36 cellular contexts compared by ENCODE assay signal in genomic region chr13:48086272-48086671, GRCh38.
"Had no signal": no experiment of that assay in that cellular context is flagged by ENCODE, and none has a peak within 500 bp of the region (broad histone marks: within the 10 kb centered on the region; RNA-seq: fewer than 3 reads in every experiment).

No MANE protein-coding gene starts in this region.

- H3K27me3 ChIP-seq: adrenal gland, body of pancreas, brain microvascular endothelial cell, breast epithelium had no signal

- H3K4me3 Mint-ChIP-seq: activated B cell treated with CpG ODN at 0.5 μM for 24 hours; activated CD4-positive, alpha-beta memory T cell treated with anti-CD3 and anti-CD28 coated beads for 36 hours; activated CD4-positive, alpha-beta T cell treated with anti-CD3 and anti-CD28 coated beads, Interleukin-2, amount 10 ng/mL, durations not matched to agents 24 days and 14 days; activated CD8-positive, alpha-beta T cell treated with anti-CD3 and anti-CD28 coated beads for 36 hours; activated naive CD4-positive, alpha-beta T cell treated with anti-CD3 and anti-CD28 coated beads for 36 hours; activated naive CD8-positive, alpha-beta T cell treated with anti-CD3 and anti-CD28 coated beads for 36 hours; activated T-cell treated with anti-CD3 and anti-CD28 coated beads, Interleukin-2, amount 50 U/mL, for 4 hours; activated T-cell treated with anti-CD3 and anti-CD28 coated beads, Interleukin-2, amount 50 U/mL, for 72 hours; activated T-helper 1 cell treated with anti-CD3 and anti-CD28 coated beads, Interleukin-12 subunit alpha, Interleukin-12 subunit beta, Interleukin-2, Interleukin-4 antibody, amounts not matched to agents 30 ng/mL and 10 ng/mL and 1 ng/mL, durations not matched to agents 14 hours and 24 hours and 36 hours; activated T-helper 17 cell treated with anti-CD3 and anti-CD28 coated beads, Interleukin-2, amount 50 U/mL, for 72 hours; T-helper 1 cell treated with Interleukin-12 subunit alpha and Interleukin-12 subunit beta and Interleukin-4 antibody, amounts not matched to agents 30 μg/mL and 1 μg/mL, for 36 hours; T-helper 2 cell treated with Interferon-gamma antibody and Interleukin-4, amounts not matched to agents 5 μg/mL and 100 μg/mL, for 36 hours had no signal

- H3K27ac Mint-ChIP-seq: activated B cell treated with CpG ODN at 0.5 μM for 24 hours; activated CD4-positive, alpha-beta memory T cell treated with anti-CD3 and anti-CD28 coated beads for 36 hours; activated CD4-positive, alpha-beta T cell treated with anti-CD3 and anti-CD28 coated beads, Interleukin-2, amount 10 ng/mL, durations not matched to agents 24 days and 14 days; activated CD8-positive, alpha-beta T cell treated with anti-CD3 and anti-CD28 coated beads for 36 hours; activated naive CD4-positive, alpha-beta T cell treated with anti-CD3 and anti-CD28 coated beads for 36 hours; activated naive CD4-positive, alpha-beta T cell treated with anti-CD3 and anti-CD28 coated beads, Interleukin-2, amount 50 U/mL, for 72 hours; activated naive CD8-positive, alpha-beta T cell treated with anti-CD3 and anti-CD28 coated beads for 36 hours; activated T-cell treated with anti-CD3 and anti-CD28 coated beads, Interleukin-2, amount 50 U/mL, for 72 hours; activated T-helper 1 cell treated with anti-CD3 and anti-CD28 coated beads, Interleukin-12 subunit alpha, Interleukin-12 subunit beta, Interleukin-2, Interleukin-4 antibody, amounts not matched to agents 30 ng/mL and 10 ng/mL and 1 ng/mL, durations not matched to agents 14 hours and 24 hours and 36 hours; activated T-helper 17 cell treated with anti-CD3 and anti-CD28 coated beads, Interleukin-2, amount 50 U/mL, for 72 hours; T-helper 1 cell treated with Interleukin-12 subunit alpha and Interleukin-12 subunit beta and Interleukin-4 antibody, amounts not matched to agents 30 μg/mL and 1 μg/mL, for 36 hours; T-helper 2 cell treated with Interferon-gamma antibody and Interleukin-4, amounts not matched to agents 5 μg/mL and 100 μg/mL, for 36 hours had no signal

- H3K36me3 ChIP-seq: breast epithelium had no signal

- DNase-seq: activated B cell treated with CpG ODN at 0.5 μM for 24 hours; activated CD4-positive, alpha-beta memory T cell treated with anti-CD3 and anti-CD28 coated beads for 36 hours; activated CD4-positive, alpha-beta T cell treated with anti-CD3 and anti-CD28 coated beads for 4 hours; activated CD4-positive, alpha-beta T cell treated with anti-CD3 and anti-CD28 coated beads, Interleukin-2, amount 10 ng/mL, durations not matched to agents 24 days and 14 days; activated CD4-positive, alpha-beta T cell treated with anti-CD3 and anti-CD28 coated beads, Interleukin-2, amount 50 U/mL, for 1 hour; activated CD4-positive, alpha-beta T cell treated with anti-CD3 and anti-CD28 coated beads, Interleukin-2, amount 50 U/mL, for 4 hours; activated CD4-positive, CD25-positive, alpha-beta regulatory T cell treated with anti-CD3 and anti-CD28 coated beads, Interleukin-2, amount 50 U/mL, for 72 hours; activated CD8-positive, alpha-beta memory T cell treated with anti-CD3 and anti-CD28 coated beads, Interleukin-2, amount 50 U/mL, for 4 hours; activated CD8-positive, alpha-beta T cell treated with anti-CD3 and anti-CD28 coated beads for 36 hours; activated effector memory CD4-positive, alpha-beta T cell treated with anti-CD3 and anti-CD28 coated beads, Interleukin-2, amount 50 U/mL, for 16 hours; activated gamma-delta T cell treated with Interleukin-2 at 50 U/mL for 16 hours; activated naive CD4-positive, alpha-beta T cell; activated naive CD4-positive, alpha-beta T cell treated with anti-CD3 and anti-CD28 coated beads for 36 hours; activated naive CD8-positive, alpha-beta T cell treated with anti-CD3 and anti-CD28 coated beads for 36 hours; activated T-cell treated with anti-CD3 and anti-CD28 coated beads for 4 hours; activated T-cell treated with anti-CD3 and anti-CD28 coated beads, Interleukin-2, amount 50 U/mL, for 1 hour; activated T-cell treated with anti-CD3 and anti-CD28 coated beads, Interleukin-2, amount 50 U/mL, for 4 hours; activated T-cell treated with anti-CD3 and anti-CD28 coated beads, Interleukin-2, amount 50 U/mL, for 72 hours; adrenal gland; amniotic stem cell; aorta; body of pancreas; brain microvascular endothelial cell; central memory CD4-positive, alpha-beta T cell; T-helper 1 cell; T-helper 2 cell; T-helper 9 cell had no signal

- H3K9me3 Mint-ChIP-seq: activated B cell treated with CpG ODN at 0.5 μM for 24 hours; activated CD4-positive, alpha-beta memory T cell treated with anti-CD3 and anti-CD28 coated beads for 36 hours; activated CD4-positive, alpha-beta T cell treated with anti-CD3 and anti-CD28 coated beads, Interleukin-2, amount 10 ng/mL, durations not matched to agents 24 days and 14 days; activated CD8-positive, alpha-beta T cell treated with anti-CD3 and anti-CD28 coated beads for 36 hours; activated naive CD4-positive, alpha-beta T cell treated with anti-CD3 and anti-CD28 coated beads for 36 hours; activated naive CD4-positive, alpha-beta T cell treated with anti-CD3 and anti-CD28 coated beads, Interleukin-2, amount 50 U/mL, for 72 hours; activated naive CD8-positive, alpha-beta T cell treated with anti-CD3 and anti-CD28 coated beads for 36 hours; activated T-cell treated with anti-CD3 and anti-CD28 coated beads, Interleukin-2, amount 50 U/mL, for 4 hours; activated T-cell treated with anti-CD3 and anti-CD28 coated beads, Interleukin-2, amount 50 U/mL, for 72 hours; activated T-helper 1 cell treated with anti-CD3 and anti-CD28 coated beads, Interleukin-12 subunit alpha, Interleukin-12 subunit beta, Interleukin-2, Interleukin-4 antibody, amounts not matched to agents 30 ng/mL and 10 ng/mL and 1 ng/mL, durations not matched to agents 14 hours and 24 hours and 36 hours; activated T-helper 17 cell treated with anti-CD3 and anti-CD28 coated beads, Interleukin-2, amount 50 U/mL, for 72 hours; T-helper 1 cell treated with Interleukin-12 subunit alpha and Interleukin-12 subunit beta and Interleukin-4 antibody, amounts not matched to agents 30 μg/mL and 1 μg/mL, for 36 hours; T-helper 2 cell treated with Interferon-gamma antibody and Interleukin-4, amounts not matched to agents 5 μg/mL and 100 μg/mL, for 36 hours had no signal

- ATAC-seq: activated CD8-positive, alpha-beta T cell treated with anti-CD3 and anti-CD28 coated beads for 36 hours; activated naive CD4-positive, alpha-beta T cell treated with anti-CD3 and anti-CD28 coated beads, Interleukin-2, amount 50 U/mL, for 72 hours; activated T-cell treated with anti-CD3 and anti-CD28 coated beads, Interleukin-2, amount 50 U/mL, for 4 hours; activated T-cell treated with anti-CD3 and anti-CD28 coated beads, Interleukin-2, amount 50 U/mL, for 72 hours; activated T-helper 17 cell treated with anti-CD3 and anti-CD28 coated beads, Interleukin-2, amount 50 U/mL, for 72 hours; body of pancreas had no signal

- H3K27me3 Mint-ChIP-seq: activated B cell treated with CpG ODN at 0.5 μM for 24 hours; activated CD4-positive, alpha-beta memory T cell treated with anti-CD3 and anti-CD28 coated beads for 36 hours; activated CD4-positive, alpha-beta T cell treated with anti-CD3 and anti-CD28 coated beads, Interleukin-2, amount 10 ng/mL, durations not matched to agents 24 days and 14 days; activated CD8-positive, alpha-beta T cell treated with anti-CD3 and anti-CD28 coated beads for 36 hours; activated naive CD8-positive, alpha-beta T cell treated with anti-CD3 and anti-CD28 coated beads for 36 hours; activated T-helper 17 cell treated with anti-CD3 and anti-CD28 coated beads, Interleukin-2, amount 50 U/mL, for 72 hours had no signal

- H3K9me3 ChIP-seq: adrenal gland, body of pancreas, breast epithelium had no signal

- H3K27ac ChIP-seq: adrenal gland, body of pancreas, brain microvascular endothelial cell, breast epithelium, VCaP had no signal

- H3K4me3 ChIP-seq: adrenal gland, body of pancreas, breast epithelium had no signal

- FAIRE-seq: astrocyte, TTC549 had no signal
